Comparison of ENCODE assay signal across 20 cellular contexts in the genomic region with DNA sequence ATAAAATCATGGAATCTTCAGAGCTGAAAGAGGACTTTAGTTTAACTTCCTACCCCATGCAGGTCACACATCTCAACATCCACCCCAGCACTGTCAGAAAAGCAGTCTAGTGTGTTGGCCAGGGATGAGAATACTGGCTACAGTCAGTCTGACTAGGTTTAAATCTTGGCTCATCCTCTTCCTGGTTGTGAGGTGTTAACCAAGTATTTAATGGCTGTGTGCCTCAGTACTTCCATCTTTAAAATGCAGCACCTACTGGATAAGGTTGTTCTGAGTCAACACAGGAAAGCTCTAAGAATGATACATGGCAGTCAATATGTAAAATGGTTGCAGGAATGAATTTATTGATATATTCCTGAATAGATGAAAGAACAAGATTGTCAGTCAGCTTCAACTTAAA. TPM values are rescaled to one million over a fixed set of nuclear protein-coding genes. Genes with fewer than 3 reads are reported as not detected.
DNase-seq lines count a peak whose midpoint lies in the region; ATAC-seq and TF ChIP-seq lines count a peak whose summit lies in the region.
"Had no signal": no experiment of that assay in that cellular context is flagged by ENCODE, and none has a peak within 500 bp of the region (broad histone marks: within the 10 kb centered on the region; RNA-seq: fewer than 3 reads in every experiment).

No MANE protein-coding gene starts in this region.

- no peak overlapping the region for H3K9ac ChIP-seq in GM23248
- H3K9ac ChIP-seq: BLaER1 treated with 17β-estradiol and CSF1 and Interleukin-3, amounts not matched to agents 10 nM and 100 nM had no signal

- H3K4me3 Mint-ChIP-seq in activated CD4-positive, alpha-beta T cell treated with anti-CD3 and anti-CD28 coated beads, Interleukin-2, amount 10 ng/mL, durations not matched to agents 24 days and 14 days, result no peak overlapping the region
- H3K4me3 Mint-ChIP-seq: B cell; CD4-positive, alpha-beta T cell; CD8-positive, alpha-beta T cell had no signal

- TF ChIP-seq CTCF in epithelial cell of esophagus (IDR thresholded peaks at IDR 0.05; ENCODE audit: insufficient read depth, low read depth, low read length, missing control alignments) (no peak), breast epithelium (IDR thresholded peaks at IDR 0.05) (no peak)

- in situ Hi-C loops in GM23248 (cut with MboI), result no loop called here

- H3K27me3 ChIP-seq in GM23248 (replicated peaks; ENCODE audit: insufficient read depth) (no peaks in the 10 kb centered on the region), breast epithelium (no peaks in the 10 kb centered on the region)
- H3K27me3 ChIP-seq: BLaER1 treated with 17β-estradiol and CSF1 and Interleukin-3, amounts not matched to agents 10 nM and 100 nM had no signal

- no peaks in the 10 kb centered on the region for H3K79me2 ChIP-seq in GM23248 (ENCODE audit: insufficient read depth)

- H3K9me3 Mint-ChIP-seq in activated CD4-positive, alpha-beta T cell treated with anti-CD3 and anti-CD28 coated beads, Interleukin-2, amount 10 ng/mL, durations not matched to agents 24 days and 14 days, result no peaks in the 10 kb centered on the region
- H3K9me3 Mint-ChIP-seq: CD4-positive, alpha-beta T cell; CD8-positive, alpha-beta T cell had no signal

- H3K27ac Mint-ChIP-seq in activated CD4-positive, alpha-beta T cell treated with anti-CD3 and anti-CD28 coated beads, Interleukin-2, amount 10 ng/mL, durations not matched to agents 24 days and 14 days, result no peak overlapping the region
- H3K27ac Mint-ChIP-seq: B cell; CD4-positive, alpha-beta T cell; CD8-positive, alpha-beta T cell had no signal

- no peaks in the 10 kb centered on the region for H3K9me3 ChIP-seq in GM23248 (ENCODE audit: low read depth)
- no peaks in the 10 kb centered on the region for H3K9me3 ChIP-seq in breast epithelium
- H3K9me3 ChIP-seq: A549; BLaER1 treated with 17β-estradiol and CSF1 and Interleukin-3, amounts not matched to agents 10 nM and 100 nM; Caco-2 had no signal

- H3K9me2 ChIP-seq in GM23248 (ENCODE audit: insufficient read depth), result no peaks in the 10 kb centered on the region

- H3K27ac ChIP-seq in GM23248, result no peak overlapping the region
- H3K27ac ChIP-seq in breast epithelium, result no peak overlapping the region
- H3K27ac ChIP-seq: 22Rv1; A549; BLaER1 treated with 17β-estradiol and CSF1 and Interleukin-3, amounts not matched to agents 10 nM and 100 nM; C4-2B had no signal

- TF ChIP-seq POLR2A in breast epithelium (IDR thresholded peaks at IDR 0.05), result no peak

- no peak overlapping the region for H3K4me3 ChIP-seq in GM23248
- no peak overlapping the region for H3K4me3 ChIP-seq in epithelial cell of esophagus (ENCODE audit: low read length)
- H3K4me3 ChIP-seq in breast epithelium, result no peak overlapping the region
- H3K4me3 ChIP-seq: A549; BLaER1 treated with 17β-estradiol and CSF1 and Interleukin-3, amounts not matched to agents 10 nM and 100 nM had no signal

- no peak overlapping the region for H2AFZ ChIP-seq in GM23248

- no peak for ATAC-seq in HG02884 (IDR thresholded peaks at IDR 0.05; ENCODE audit: unreplicated experiment)
- ATAC-seq: A549; CD8-positive, alpha-beta T cell had no signal

- H3K4me2 ChIP-seq in GM23248 (ENCODE audit: unreplicated experiment), result no peak overlapping the region
- H3K4me2 ChIP-seq: A549; BLaER1 treated with 17β-estradiol and CSF1 and Interleukin-3, amounts not matched to agents 10 nM and 100 nM had no signal

- peaks cover 7% of the 10 kb centered on the region; the same call in 1 of the 2 replicates for H3F3A ChIP-seq in GM23248 (ENCODE audit: insufficient read depth)

- H3K27me3 Mint-ChIP-seq in activated CD4-positive, alpha-beta T cell treated with anti-CD3 and anti-CD28 coated beads, Interleukin-2, amount 10 ng/mL, durations not matched to agents 24 days and 14 days, result no peaks in the 10 kb centered on the region
- H3K27me3 Mint-ChIP-seq: B cell; CD4-positive, alpha-beta T cell had no signal

- intact Hi-C loops in activated CD4-positive, alpha-beta T cell treated with anti-CD3 and anti-CD28 coated beads, Interleukin-2, amount 10 ng/mL, durations not matched to agents 24 days and 14 days (cut with micrococcal nuclease), result no loop called here
- intact Hi-C loops in breast epithelium (cut with DNase I; ENCODE audit: low total_unique reads), result no loop called here

- H3K36me3 Mint-ChIP-seq in activated CD4-positive, alpha-beta T cell treated with anti-CD3 and anti-CD28 coated beads, Interleukin-2, amount 10 ng/mL, durations not matched to agents 24 days and 14 days (ENCODE audit: low read depth), result no peaks in the 10 kb centered on the region

- H3K4me1 ChIP-seq in GM23248 (ENCODE audit: insufficient read depth) (peaks cover 9% of the 10 kb centered on the region), breast epithelium (no peaks in the 10 kb centered on the region)
- H3K4me1 ChIP-seq: A549; BLaER1 treated with 17β-estradiol and CSF1 and Interleukin-3, amounts not matched to agents 10 nM and 100 nM; Caco-2 had no signal

- H3K4me1 Mint-ChIP-seq in activated CD4-positive, alpha-beta T cell treated with anti-CD3 and anti-CD28 coated beads, Interleukin-2, amount 10 ng/mL, durations not matched to agents 24 days and 14 days, result no peaks in the 10 kb centered on the region

- peak; percentile 45 for DNase-seq in activated CD4-positive, alpha-beta T cell treated with anti-CD3 and anti-CD28 coated beads, Interleukin-2, amount 10 ng/mL, durations not matched to agents 24 days and 14 days
- no peak for DNase-seq in activated CD4-positive, alpha-beta T cell treated with anti-CD3 and anti-CD28 coated beads, Interleukin-2, amount 50 U/mL, for 48 hours
- peak; percentile 1 for DNase-seq in GM23248
- DNase-seq in epithelial cell of esophagus (ENCODE audit: low read depth), result peak; percentile 3
- DNase-seq in kidney tubule cell (ENCODE audit: low spot score), result peak; percentile 39
- no peak for DNase-seq in breast epithelium (ENCODE audit: low spot score in 2 of 2)
- DNase-seq in medulla oblongata (ENCODE audit: extremely low spot score), result no peak
- DNase-seq: AML-193; Caco-2; Calu3; CD4-positive, alpha-beta T cell; CD8-positive, alpha-beta T cell; DMS79 treated with DMSO at 0.1 percent for 48 hours; GF-D8 had no signal

- no peaks in the 10 kb centered on the region for H4K20me1 ChIP-seq in GM23248 (ENCODE audit: insufficient read depth)
- H4K20me1 ChIP-seq: BLaER1 treated with 17β-estradiol and CSF1 and Interleukin-3, amounts not matched to agents 10 nM and 100 nM had no signal

- H3K36me3 ChIP-seq in GM23248 (ENCODE audit: low read depth) (no peaks in the 10 kb centered on the region), breast epithelium (no peaks in the 10 kb centered on the region)

RNA-seq across cellular contexts. Expression of a gene that starts 3.1 kb away (rescaled TPM):
- 2.5 and 2.7 TPM in 2 replicates for total RNA-seq in activated CD4-positive, alpha-beta T cell treated with anti-CD3 and anti-CD28 coated beads, Interleukin-2, amount 10 ng/mL, durations not matched to agents 24 days and 14 days
- total RNA-seq in GM23248 (2014; rRNA removed; shearing (Covaris generic)), result 1.4 and 2.7 TPM in 2 replicates
- 0.55 and 0.63 TPM in 2 replicates for polyA plus RNA-seq in GM23248 (2016; fragmentation: Nextera tagmentation; extraction: Ambion mirVana)
- 10 to 100 TPM in 2 of 3 donors, 1 to 10 TPM in 1; 6.6 to 28.4 (median 23.6) TPM for total RNA-seq in breast epithelium

Comparison
In these comparisons a context has a peak if more than half of its experiments do, and no peak if none do; other contexts are left out.
1. DNase-seq: peak in activated CD4-positive, alpha-beta T cell treated with anti-CD3 and anti-CD28 coated beads, Interleukin-2, amount 10 ng/mL, durations not matched to agents 24 days and 14 days (single experiment), GM23248 (single experiment), epithelial cell of esophagus (single experiment) and kidney tubule cell (single experiment); none in activated CD4-positive, alpha-beta T cell treated with anti-CD3 and anti-CD28 coated beads, Interleukin-2, amount 50 U/mL, for 48 hours (0 of 2), breast epithelium (0 of 2) and medulla oblongata (single experiment).